In the genomic region with DNA sequence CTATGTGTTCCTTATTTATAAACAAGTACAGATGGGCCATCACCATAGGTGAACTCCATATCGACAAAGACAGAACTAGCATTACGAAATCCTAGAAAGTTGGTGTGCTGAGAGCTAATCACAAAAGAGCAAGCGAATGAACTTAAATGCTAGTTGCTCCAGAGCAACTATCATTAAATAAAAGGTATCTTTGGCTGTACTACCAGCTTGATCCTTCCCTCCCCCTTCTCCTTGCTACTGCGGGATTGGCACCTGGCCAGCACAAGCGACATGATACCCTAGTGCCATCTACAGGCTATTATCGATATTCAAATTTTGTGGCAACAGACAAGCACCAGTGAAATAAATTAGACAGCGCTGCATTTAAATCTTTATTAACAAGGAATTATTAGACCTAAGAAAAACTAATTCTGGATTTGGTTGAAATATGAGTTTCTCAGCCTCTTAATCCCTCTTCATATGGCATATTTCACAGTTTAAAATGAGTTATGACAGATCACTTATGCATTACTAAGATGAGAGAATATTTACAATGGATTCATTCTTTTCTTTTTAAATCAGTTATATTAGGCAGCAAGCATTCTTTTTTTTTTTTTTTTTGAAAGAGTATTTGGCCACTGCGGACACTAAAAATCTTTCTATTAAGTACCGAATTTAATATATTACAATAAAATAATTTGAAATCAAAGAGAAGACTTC, we compare ENCODE assay signal across 8 cellular contexts. TPM values are rescaled to one million over a fixed set of nuclear protein-coding genes. Genes with fewer than 3 reads are reported as not detected.
DNase-seq lines count a peak whose midpoint lies in the region; ATAC-seq and TF ChIP-seq lines count a peak whose summit lies in the region.

No MANE protein-coding gene starts in this region.

- DNase-seq in DMS 273 treated with DMSO at 0.1 percent for 48 hours (lab: John Stamatoyannopoulos, UW) (peak; percentile 66), LoVo (ENCODE audit: low spot score) (peak; percentile 42), RPMI8226 (peak; percentile 72), amniotic stem cell (lab: John Stamatoyannopoulos, UW) (peak; percentile 17), left ventricle myocardium inferior (peak; percentile 73)

- no peak overlapping the region for H3K9ac ChIP-seq in rectal smooth muscle tissue (ENCODE audit: low read length)

- intact Hi-C loops in left ventricle myocardium inferior (cut with micrococcal nuclease), result no loop called here

- H3K9me3 ChIP-seq in left ventricle myocardium inferior (replicated peaks), result no peaks in the 10 kb centered on the region

- H3K27ac ChIP-seq in left ventricle myocardium inferior (replicated peaks) (peak overlapping the region; percentile 37), rectal smooth muscle tissue (ENCODE audit: low read depth, low read length) (no peak overlapping the region)

- H3K4me3 ChIP-seq in left ventricle myocardium inferior (peak overlapping the region; percentile 87), rectal smooth muscle tissue (ENCODE audit: low read length) (peak overlapping the region; percentile 27)

- H3K36me3 ChIP-seq in left ventricle myocardium inferior (no peaks in the 10 kb centered on the region), rectal smooth muscle tissue (ENCODE audit: control insufficient read depth, insufficient read depth, low read length) (no peaks in the 10 kb centered on the region)

- H3K4me1 ChIP-seq in left ventricle myocardium inferior, result peaks cover 70% of the 10 kb centered on the region
- H3K4me1 ChIP-seq in rectal smooth muscle tissue (ENCODE audit: control insufficient read depth, insufficient read depth, low read length), result peaks cover 1% of the 10 kb centered on the region

- H3K27me3 ChIP-seq in left ventricle myocardium inferior (ENCODE audit: low read depth), result no peaks in the 10 kb centered on the region
- no peaks in the 10 kb centered on the region for H3K27me3 ChIP-seq in rectal smooth muscle tissue (ENCODE audit: control insufficient read depth, insufficient read depth, low read length)

- peak; percentile 81 for TF ChIP-seq CTCF in left ventricle myocardium inferior (IDR thresholded peaks at IDR 0.05; ENCODE audit: borderline replicate concordance)

- peak; percentile 81 for ATAC-seq in GM21576 (IDR thresholded peaks at IDR 0.05; ENCODE audit: unreplicated experiment)
- ATAC-seq in HG03039 (IDR thresholded peaks at IDR 0.05; ENCODE audit: unreplicated experiment), result no peak

RNA-seq across cellular contexts. Expression of a gene that starts 5.8 kb away (rescaled TPM):
- 14.7 TPM for total RNA-seq in left ventricle myocardium inferior

Comparison
In these comparisons a context has a peak if more than half of its experiments do, and no peak if none do; other contexts are left out.
1. DNase-seq: peak in every context shown above with its lines; median percentile 73 in left ventricle myocardium inferior; 72 in RPMI8226; 66 in DMS 273 treated with DMSO at 0.1 percent for 48 hours; 42 in LoVo; 17 in amniotic stem cell.